In genomic region chr2:65373365-65373918, GRCh38 we compare ENCODE assay signal across 17 cellular contexts. TPM values are rescaled to one million over a fixed set of nuclear protein-coding genes. Genes with fewer than 3 reads are reported as not detected.
DNase-seq lines count a peak whose midpoint lies in the region; ATAC-seq and TF ChIP-seq lines count a peak whose summit lies in the region.
"Had no signal": no experiment of that assay in that cellular context is flagged by ENCODE, and none has a peak within 500 bp of the region (broad histone marks: within the 10 kb centered on the region; RNA-seq: fewer than 3 reads in every experiment).

No MANE protein-coding gene starts in this region.

- H4K20me1 ChIP-seq in DOHH2 (ENCODE audit: control insufficient read depth, insufficient read depth, low read depth, low read length) (no peaks in the 10 kb centered on the region), PC-3 (ENCODE audit: low read length) (peaks cover 5% of the 10 kb centered on the region; the same call in 1 of the 2 replicates), hepatocyte (ENCODE audit: insufficient read depth, poor library complexity, severe bottlenecking) (no peaks in the 10 kb centered on the region)

- H3F3A ChIP-seq in DOHH2 (ENCODE audit: control insufficient read depth, insufficient read depth) (peaks cover 4% of the 10 kb centered on the region; the same call in 1 of the 2 replicates), PC-3 (ENCODE audit: low read length, unreplicated experiment) (peaks cover 6% of the 10 kb centered on the region)

- no peak for TF ChIP-seq EP300 in stomach (IDR thresholded peaks at IDR 0.05)

- H3K4me3 ChIP-seq in DOHH2 (ENCODE audit: low read length), result no peak overlapping the region
- H3K4me3 ChIP-seq in PC-3 (ENCODE audit: low read length), result peak overlapping the region; percentile 24; the same call in 1 of the 2 replicates
- no peak overlapping the region for H3K4me3 ChIP-seq in hepatocyte
- H3K4me3 ChIP-seq in stomach, result no peak overlapping the region

- H3K9me3 ChIP-seq in DOHH2 (ENCODE audit: control insufficient read depth, insufficient read depth, low read length) (no peaks in the 10 kb centered on the region), PC-3 (ENCODE audit: low read length) (no peaks in the 10 kb centered on the region), hepatocyte (ENCODE audit: low read depth) (no peaks in the 10 kb centered on the region), stomach (no peaks in the 10 kb centered on the region)

- POLR2A ChIA-PET in PC-3 (lab: Charles Lee; ENCODE audit: unreplicated experiment), result interaction anchor here (0.6 kb wide), 1 partner anchor 53 kb away, joined by 4 read pairs; no protein-coding TSS in a partner anchor

- H3K36me3 Mint-ChIP-seq in activated T-helper 1 cell treated with anti-CD3 and anti-CD28 coated beads, Interleukin-12 subunit alpha, Interleukin-12 subunit beta, Interleukin-2, Interleukin-4 antibody, amounts not matched to agents 30 ng/mL and 10 ng/mL and 1 ng/mL, durations not matched to agents 14 hours and 24 hours and 36 hours (ENCODE audit: low read depth), result peaks cover 3% of the 10 kb centered on the region

- H3K27me3 ChIP-seq in DOHH2 (ENCODE audit: control insufficient read depth, low read length) (no peaks in the 10 kb centered on the region), PC-3 (ENCODE audit: low read length) (no peaks in the 10 kb centered on the region), hepatocyte (no peaks in the 10 kb centered on the region), stomach (no peaks in the 10 kb centered on the region)

- no peak for TF ChIP-seq CTCF in DOHH2 (IDR thresholded peaks at IDR 0.05; ENCODE audit: low read depth, low read length, poor library complexity, severe bottlenecking)
- no peak for TF ChIP-seq CTCF in PC-3 (conservative IDR thresholded peaks at IDR 0.05; ENCODE audit: low read depth, low read length)
- TF ChIP-seq CTCF in hepatocyte (IDR thresholded peaks at IDR 0.05; ENCODE audit: poor library complexity), result no peak
- TF ChIP-seq CTCF in stomach (IDR thresholded peaks at IDR 0.05), result no peak

- no peaks in the 10 kb centered on the region for H3K9me3 Mint-ChIP-seq in activated T-helper 1 cell treated with anti-CD3 and anti-CD28 coated beads, Interleukin-12 subunit alpha, Interleukin-12 subunit beta, Interleukin-2, Interleukin-4 antibody, amounts not matched to agents 30 ng/mL and 10 ng/mL and 1 ng/mL, durations not matched to agents 14 hours and 24 hours and 36 hours
- H3K9me3 Mint-ChIP-seq: H9; T-helper 1 cell treated with Interleukin-12 subunit alpha and Interleukin-12 subunit beta and Interleukin-4 antibody, amounts not matched to agents 30 μg/mL and 1 μg/mL, for 36 hours had no signal

- intact Hi-C loops in PC-3 (cut with micrococcal nuclease), result no loop called here
- intact Hi-C loops in stomach (cut with DNase I; ENCODE audit: low total_unique reads), result no loop called here
- intact Hi-C loops in activated T-helper 1 cell treated with anti-CD3 and anti-CD28 coated beads, Interleukin-12 subunit alpha, Interleukin-12 subunit beta, Interleukin-2, Interleukin-4 antibody, amounts not matched to agents 30 ng/mL and 10 ng/mL and 1 ng/mL, durations not matched to agents 14 hours and 24 hours and 36 hours (cut with micrococcal nuclease), result no loop called here

- H3K4me1 Mint-ChIP-seq in activated T-helper 1 cell treated with anti-CD3 and anti-CD28 coated beads, Interleukin-12 subunit alpha, Interleukin-12 subunit beta, Interleukin-2, Interleukin-4 antibody, amounts not matched to agents 30 ng/mL and 10 ng/mL and 1 ng/mL, durations not matched to agents 14 hours and 24 hours and 36 hours (ENCODE audit: low read depth), result peaks cover 39% of the 10 kb centered on the region

- no peak overlapping the region for H3K4me3 Mint-ChIP-seq in activated T-helper 1 cell treated with anti-CD3 and anti-CD28 coated beads, Interleukin-12 subunit alpha, Interleukin-12 subunit beta, Interleukin-2, Interleukin-4 antibody, amounts not matched to agents 30 ng/mL and 10 ng/mL and 1 ng/mL, durations not matched to agents 14 hours and 24 hours and 36 hours
- H3K4me3 Mint-ChIP-seq: H9; T-helper 1 cell treated with Interleukin-12 subunit alpha and Interleukin-12 subunit beta and Interleukin-4 antibody, amounts not matched to agents 30 μg/mL and 1 μg/mL, for 36 hours had no signal

- no peak overlapping the region for H3K27ac ChIP-seq in DOHH2 (ENCODE audit: low read depth, low read length)
- H3K27ac ChIP-seq in PC-3 (ENCODE audit: low read length), result peak overlapping the region; percentile 85
- H3K27ac ChIP-seq in hepatocyte, result peak overlapping the region; percentile 5
- peak overlapping the region; percentile 0 to 73 (median 59) for H3K27ac ChIP-seq in stomach

- peak overlapping the region; percentile 45 for H3K9ac ChIP-seq in PC-3 (ENCODE audit: low read length)

- H3K4me1 ChIP-seq in DOHH2 (ENCODE audit: control insufficient read depth, low read length) (peaks cover 78% of the 10 kb centered on the region), PC-3 (ENCODE audit: insufficient read depth, low read length) (peaks cover 72% of the 10 kb centered on the region), hepatocyte (ENCODE audit: insufficient read depth) (peaks cover 44% of the 10 kb centered on the region), stomach (peaks cover 26 to 60% (median 49%) of the 10 kb centered on the region in 4 donors)

- H3K27me3 Mint-ChIP-seq in activated T-helper 1 cell treated with anti-CD3 and anti-CD28 coated beads, Interleukin-12 subunit alpha, Interleukin-12 subunit beta, Interleukin-2, Interleukin-4 antibody, amounts not matched to agents 30 ng/mL and 10 ng/mL and 1 ng/mL, durations not matched to agents 14 hours and 24 hours and 36 hours (ENCODE audit: insufficient read depth), result peaks cover 9% of the 10 kb centered on the region

- H3K9me2 ChIP-seq in DOHH2 (replicated peaks; ENCODE audit: control insufficient read depth, low read length), result no peaks in the 10 kb centered on the region
- H3K9me2 ChIP-seq in PC-3 (replicated peaks; ENCODE audit: low read length), result no peaks in the 10 kb centered on the region
- H3K9me2 ChIP-seq in hepatocyte (replicated peaks; ENCODE audit: insufficient read depth), result no peaks in the 10 kb centered on the region

- H3K27ac Mint-ChIP-seq in activated T-helper 1 cell treated with anti-CD3 and anti-CD28 coated beads, Interleukin-12 subunit alpha, Interleukin-12 subunit beta, Interleukin-2, Interleukin-4 antibody, amounts not matched to agents 30 ng/mL and 10 ng/mL and 1 ng/mL, durations not matched to agents 14 hours and 24 hours and 36 hours, result no peak overlapping the region
- H3K27ac Mint-ChIP-seq: H9; T-helper 1 cell treated with Interleukin-12 subunit alpha and Interleukin-12 subunit beta and Interleukin-4 antibody, amounts not matched to agents 30 μg/mL and 1 μg/mL, for 36 hours had no signal

- CTCF ChIA-PET in PC-3 (lab: Charles Lee), result interaction anchor here (0.7 to 1.4 kb wide), 4 partner anchors 10 to 108 kb away, joined by 3 to 7 read pairs (median 3); no protein-coding TSS in a partner anchor

- WGBS in hepatocyte (ENCODE audit: low lambda C conversion rate, missing lambda C conversion rate), result 15% methylated on average over 1 of the region's 1 CpG
- WGBS in stomach, 5 donors, result 24 to 70% (median 33%) methylated on average over 1 of the region's 1 CpG

- 0 out of 2 replicates have a peak overlapping the region, but pooled peaks have one; percentile 5 for H3K4me2 ChIP-seq in DOHH2 (ENCODE audit: low read length)
- peak overlapping the region; percentile 65 for H3K4me2 ChIP-seq in PC-3 (ENCODE audit: low read length)
- peak overlapping the region; percentile 3 for H3K4me2 ChIP-seq in hepatocyte

- H2AFZ ChIP-seq in PC-3 (ENCODE audit: low read length) (no peak overlapping the region), hepatocyte (no peak overlapping the region)

- H3K79me2 ChIP-seq in DOHH2 (ENCODE audit: control insufficient read depth, low read length), result peaks cover 56% of the 10 kb centered on the region
- H3K79me2 ChIP-seq in PC-3 (ENCODE audit: low read length), result peaks cover 90% of the 10 kb centered on the region
- H3K79me2 ChIP-seq in hepatocyte, result peaks cover 73% of the 10 kb centered on the region

- DNase-seq in PC-3, result peak; percentile 81
- no peak for DNase-seq in hepatocyte (ENCODE audit: low spot score)
- DNase-seq in stomach, result no peak
- DNase-seq in activated naive CD4-positive, alpha-beta T cell (lab: John Stamatoyannopoulos, UW), result no peak
- DNase-seq in effector CD8-positive, alpha-beta T cell (lab: John Stamatoyannopoulos, UW), result no peak
- no peak for DNase-seq in activated T-helper 1 cell treated with anti-CD3 and anti-CD28 coated beads, Interleukin-12 subunit alpha, Interleukin-12 subunit beta, Interleukin-2, Interleukin-4 antibody, amounts not matched to agents 30 ng/mL and 10 ng/mL and 1 ng/mL, durations not matched to agents 14 hours and 24 hours and 36 hours (ENCODE audit: low spot score)
- DNase-seq: C1 segment of cervical spinal cord, DMS79 treated with DMSO at 0.1 percent for 48 hours, GDM1, H9, NCI-H1092 treated with DMSO at 0.1 percent for 48 hours, NCI-H187, NCI-H69, SHP77 had no signal

- ATAC-seq in PC-3, result peak; percentile 66
- ATAC-seq: SK-N-SH treated with all-trans-retinoic acid at 6 μM for 48 hours had no signal

- 0 out of 2 replicates have a peak, but pooled peaks cover 4% of the 10 kb centered on the region for H3K36me3 ChIP-seq in DOHH2 (ENCODE audit: control insufficient read depth, low read length)
- no peaks in the 10 kb centered on the region for H3K36me3 ChIP-seq in PC-3 (ENCODE audit: low read depth, low read length)
- no peaks in the 10 kb centered on the region for H3K36me3 ChIP-seq in hepatocyte (replicated peaks; ENCODE audit: insufficient read depth, low read depth)
- no peaks in the 10 kb centered on the region for H3K36me3 ChIP-seq in stomach

- BruUV-seq in PC-3 (replicated peaks; lab: Mats Ljungman, UMichigan), result no TSS peak

- TF ChIP-seq POLR2A in stomach (IDR thresholded peaks at IDR 0.05), result no peak

RNA-seq across cellular contexts. Expression of gene SPRED2, which starts 59.0 kb away (rescaled TPM):
- total RNA-seq in PC-3 (2014; rRNA removed) (16.2 and 18.1 TPM in 2 replicates), hepatocyte (11.8 and 14.1 TPM in 2 replicates), stomach (10 to 100 TPM in 3 of 5 donors, 1 to 10 TPM in 2; 6.4 to 23.3 (median 12.9) TPM)
- polyA plus RNA-seq in hepatocyte (12.7 and 17.7 TPM in 2 replicates), stomach (10 to 100 TPM in 2 of 3 donors, 1 to 10 TPM in 1; 7.0 to 21.1 (median 10.1) TPM)
- total RNA-seq in activated T-helper 1 cell treated with anti-CD3 and anti-CD28 coated beads, Interleukin-12 subunit alpha, Interleukin-12 subunit beta, Interleukin-2, Interleukin-4 antibody, amounts not matched to agents 30 ng/mL and 10 ng/mL and 1 ng/mL, durations not matched to agents 14 hours and 24 hours and 36 hours, result 8.5 and 9.4 TPM in 2 replicates

Comparison
In these comparisons a context has a peak if more than half of its experiments do, and no peak if none do; other contexts are left out.
1. H3K4me2 ChIP-seq: peak in every context shown above with its lines; median percentile 65 in PC-3; 5 in DOHH2; 3 in hepatocyte.